ENCODE assay signal across 13 cellular contexts in genomic region chr18:45666006-45666405, GRCh38. TPM values are rescaled to one million over a fixed set of nuclear protein-coding genes. Genes with fewer than 3 reads are reported as not detected.
DNase-seq lines count a peak whose midpoint lies in the region; ATAC-seq and TF ChIP-seq lines count a peak whose summit lies in the region.
"Had no signal": no experiment of that assay in that cellular context is flagged by ENCODE, and none has a peak within 500 bp of the region (broad histone marks: within the 10 kb centered on the region; RNA-seq: fewer than 3 reads in every experiment).

No MANE protein-coding gene starts in this region.

- no peaks in the 10 kb centered on the region for H4K20me1 ChIP-seq in MM.1S (ENCODE audit: insufficient read depth, low read length)

- H3K36me3 ChIP-seq in MM.1S (replicated peaks; ENCODE audit: insufficient read depth, low read length) (no peaks in the 10 kb centered on the region), adrenal gland (replicated peaks in 1 of 2) (no peaks in the 10 kb centered on the region), mesenchymal stem cell (ENCODE audit: control insufficient read depth in 1 of 2, insufficient read depth in 2 of 2, low read depth in 1 of 2, low read length in 2 of 2) (no peaks in the 10 kb centered on the region)
- H3K36me3 ChIP-seq: vagina had no signal

- H3K9me2 ChIP-seq in MM.1S (replicated peaks; ENCODE audit: insufficient read depth, low read length) = no peaks in the 10 kb centered on the region

- no peak overlapping the region for H2BK12ac ChIP-seq in mesenchymal stem cell (ENCODE audit: low read length in 2 of 2)

- peak; percentile 30 for DNase-seq in NK-92 treated with Interleukin-12 subunit alpha and Interleukin-12 subunit beta, amount 100 ng/mL, for 24 hours (lab: John Stamatoyannopoulos, UW)
- DNase-seq in NK-92 (lab: John Stamatoyannopoulos, UW; ENCODE audit: unreplicated experiment) (no peak), MM.1S (peak; percentile 45), adrenal gland (peak in 3 of 7 donors; percentile 40 to 51 (median 49)), mesenchymal stem cell (no peak), sciatic nerve (ENCODE audit: low spot score) (no peak)
- DNase-seq: foreskin melanocyte, NCI-H345, retina had no signal

- H3K9me3 ChIP-seq in MM.1S (replicated peaks; ENCODE audit: insufficient read depth, low read length) = no peaks in the 10 kb centered on the region
- H3K9me3 ChIP-seq in adrenal gland (replicated peaks in 1 of 3) = no peaks in the 10 kb centered on the region
- H3K9me3 ChIP-seq in mesenchymal stem cell (ENCODE audit: control insufficient read depth, low read length) = no peaks in the 10 kb centered on the region
- H3K9me3 ChIP-seq: vagina had no signal

- H2BK120ac ChIP-seq in mesenchymal stem cell (ENCODE audit: low read depth, low read length) = no peak overlapping the region

- H3K4me3 ChIP-seq in MM.1S (ENCODE audit: low read length) (peak overlapping the region; percentile 41; the same call in 1 of the 2 replicates), adrenal gland (no peak overlapping the region), mesenchymal stem cell (ENCODE audit: insufficient read depth in 1 of 2, low read depth in 1 of 2, low read length in 2 of 2) (no peak overlapping the region)
- H3K4me3 ChIP-seq: vagina had no signal

- H3K4me2 ChIP-seq in MM.1S (ENCODE audit: low read depth, low read length) = peak overlapping the region; percentile 92
- no peak overlapping the region for H3K4me2 ChIP-seq in mesenchymal stem cell (ENCODE audit: low read length, poor library complexity, severe bottlenecking)

- H3K9ac ChIP-seq in MM.1S (ENCODE audit: low read length) (peak overlapping the region; percentile 61), mesenchymal stem cell (ENCODE audit: low read length) (no peak overlapping the region)

- H3K14ac ChIP-seq in mesenchymal stem cell (ENCODE audit: low read length in 2 of 2) = no peak overlapping the region

- H2AFZ ChIP-seq in MM.1S (ENCODE audit: low read length) (peak overlapping the region; percentile 99), mesenchymal stem cell (ENCODE audit: low read depth, low read length) (no peak overlapping the region)

- H3K27ac ChIP-seq in MM.1S (ENCODE audit: low read length) = peak overlapping the region; percentile 77
- peak overlapping the region; percentile 35 to 81 (median 76) for H3K27ac ChIP-seq in adrenal gland
- no peak overlapping the region for H3K27ac ChIP-seq in mesenchymal stem cell (ENCODE audit: low read length, poor library complexity, severe bottlenecking)
- H3K27ac ChIP-seq: vagina had no signal

- no peaks in the 10 kb centered on the region for H3K79me2 ChIP-seq in MM.1S (ENCODE audit: low read length)

- H2BK5ac ChIP-seq in mesenchymal stem cell (ENCODE audit: low read depth, low read length, poor library complexity, severe bottlenecking) = no peak overlapping the region

- H3F3A ChIP-seq in MM.1S (ENCODE audit: insufficient read depth, low read length) = peaks cover 16% of the 10 kb centered on the region

- H3K4ac ChIP-seq in mesenchymal stem cell (ENCODE audit: low read depth in 1 of 2, low read length in 2 of 2) = no peak overlapping the region

- H3K27me3 ChIP-seq in MM.1S (replicated peaks; ENCODE audit: insufficient read depth, low read length) (no peaks in the 10 kb centered on the region), adrenal gland (no peaks in the 10 kb centered on the region), mesenchymal stem cell (ENCODE audit: control insufficient read depth in 1 of 2, insufficient read depth in 1 of 2, low read length in 2 of 2) (no peaks in the 10 kb centered on the region)
- H3K27me3 ChIP-seq: vagina had no signal

- peaks cover 23% of the 10 kb centered on the region for H3K4me1 ChIP-seq in MM.1S (ENCODE audit: low read length)
- peaks cover 29 to 37% of the 10 kb centered on the region in 2 donors for H3K4me1 ChIP-seq in adrenal gland (replicated peaks in 1 of 2)
- H3K4me1 ChIP-seq in mesenchymal stem cell (ENCODE audit: control insufficient read depth, insufficient read depth, low read depth, low read length) = peaks cover 17% of the 10 kb centered on the region
- H3K4me1 ChIP-seq: vagina had no signal

- no peak overlapping the region for H3K18ac ChIP-seq in mesenchymal stem cell (ENCODE audit: low read depth in 1 of 2, low read length in 2 of 2)

- TF ChIP-seq POLR2A in adrenal gland (IDR thresholded peaks at IDR 0.05) = peak in 1 of 2 donors; percentile 28

- no peak overlapping the region for H2AK5ac ChIP-seq in mesenchymal stem cell (ENCODE audit: low read length, severe bottlenecking)

- no peak for TF ChIP-seq CTCF in MM.1S (IDR thresholded peaks at IDR 0.05; ENCODE audit: low read length)
- no peak for TF ChIP-seq CTCF in adrenal gland (IDR thresholded peaks at IDR 0.05)

- H4K91ac ChIP-seq in mesenchymal stem cell (ENCODE audit: low read length) = no peak overlapping the region

- peak overlapping the region; percentile 15 for H2BK15ac ChIP-seq in mesenchymal stem cell (ENCODE audit: low read depth, poor library complexity, severe bottlenecking)

- WGBS in adrenal gland, 4 donors = 39 to 63% (median 51%) methylated on average over 7 of the region's 7 CpGs
- WGBS in mesenchymal stem cell = 90% methylated on average over 5 of the region's 7 CpGs

- intact Hi-C loops in adrenal gland (cut with DNase I) = loop anchor here (10.0 kb wide), 2 partner anchors 309 to 409 kb away; partner anchors contain the start of gene PSTPIP2 (in 2 of the 2)
- intact Hi-C loops in sciatic nerve (cut with DNase I) = loop anchor here (10.0 kb wide), 2 partner anchors 179 to 409 kb away; partner anchors contain the start of gene PSTPIP2

- no peak overlapping the region for H3K23ac ChIP-seq in mesenchymal stem cell (ENCODE audit: low read length in 2 of 2)

- ATAC-seq in GM19467 (IDR thresholded peaks at IDR 0.05; ENCODE audit: unreplicated experiment) (no peak), GM18498 (IDR thresholded peaks at IDR 0.05; ENCODE audit: unreplicated experiment) (no peak), sciatic nerve (no peak)

- H4K8ac ChIP-seq in mesenchymal stem cell (ENCODE audit: low read length) = peak overlapping the region; percentile 51

- H3K79me1 ChIP-seq in mesenchymal stem cell (replicated peaks; ENCODE audit: low read length, poor library complexity, severe bottlenecking) = no peaks in the 10 kb centered on the region

RNA-seq across cellular contexts. Expression of gene SLC14A2, which starts 50.7 kb away (rescaled TPM):
- 1 to 10 TPM in 5 of 8 donors, under 1 TPM in 3; 0.30 to 2.0 (median 1.5) TPM for total RNA-seq in adrenal gland
- 1 to 10 TPM in 1 of 3 donors, under 1 TPM in 2; 0.24 to 6.6 (median 0.84) TPM for polyA plus RNA-seq in adrenal gland
- not detected for polyA plus RNA-seq in mesenchymal stem cell (2013, experiment 1 of 2)
- polyA plus RNA-seq in mesenchymal stem cell (2013, experiment 2 of 2) = not detected
- total RNA-seq in sciatic nerve = 0.40 TPM
- total RNA-seq: Daoy, vagina had no signal

RNA-seq across cellular contexts. Expression of gene SLC14A1, which starts 58.0 kb away (rescaled TPM):
- total RNA-seq in adrenal gland (1 to 10 TPM in 6 of 8 donors, under 1 TPM in 2; 0.57 to 8.8 (median 2.0) TPM), sciatic nerve (5.5 TPM)
- 1 to 10 TPM; 1.3 to 3.6 (median 3.5) TPM for polyA plus RNA-seq in adrenal gland
- 1.1 TPM for polyA plus RNA-seq in mesenchymal stem cell (2013, experiment 1 of 2)
- polyA plus RNA-seq in mesenchymal stem cell (2013, experiment 2 of 2) = 1.3 TPM

Comparison
In these comparisons a context has a peak if more than half of its experiments do, and no peak if none do; other contexts are left out.
1. DNase-seq: peak in NK-92 treated with Interleukin-12 subunit alpha and Interleukin-12 subunit beta, amount 100 ng/mL, for 24 hours (single experiment) and MM.1S (single experiment); none in NK-92 (single experiment), mesenchymal stem cell (single experiment) and sciatic nerve (single experiment).